In the genomic region with DNA sequence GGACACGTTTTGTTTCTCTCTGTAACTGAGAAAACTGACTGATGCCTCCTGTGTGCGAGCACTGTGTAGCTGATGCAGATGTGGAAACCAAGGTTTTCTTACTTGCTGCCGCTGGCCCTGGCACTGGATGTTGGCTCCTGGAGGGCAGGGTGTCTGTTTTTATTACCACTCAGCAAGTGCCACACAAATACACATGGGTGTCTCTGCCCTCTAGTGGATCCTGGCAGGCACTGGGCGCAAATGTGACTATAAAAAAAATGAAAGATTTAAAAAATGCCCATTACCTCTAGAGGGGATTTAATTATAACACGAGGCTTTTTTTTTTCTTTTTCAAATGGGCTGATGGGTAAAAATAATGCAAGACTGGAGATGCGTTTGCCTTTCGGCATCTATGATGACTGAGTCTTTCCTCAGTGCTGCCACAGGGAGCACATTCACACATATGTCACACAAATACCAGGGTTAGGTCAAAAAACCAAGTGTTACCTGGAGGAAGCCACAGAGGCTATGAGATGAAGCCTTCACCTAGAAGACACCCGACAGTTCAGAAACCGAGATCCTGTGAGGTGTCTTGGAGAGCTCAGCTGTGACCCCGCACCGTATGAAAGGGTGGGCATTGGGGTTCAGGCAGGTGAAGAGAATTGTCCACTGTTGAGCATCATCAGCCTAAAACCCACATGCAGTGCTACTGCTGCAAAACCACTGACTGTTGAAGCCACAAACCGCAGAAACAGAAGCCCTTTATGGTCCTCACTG, we compare ENCODE assay signal across 1 cellular context.
TF ChIP-seq lines count a peak whose summit lies in the region.

No MANE protein-coding gene starts in this region.

TF ChIP-seq in HepG2, 621 proteins besides CTCF, POLR2A, EP300 and RAD21:
- TF ChIP-seq STAG1 (CRISPR knock-in tag; IDR thresholded peaks at IDR 0.05) (peak; percentile 19), KDM5B (CRISPR knock-in tag; IDR thresholded peaks at IDR 0.05; ENCODE audit: borderline replicate concordance) (no peak), ZNF335 (CRISPR knock-in tag; IDR thresholded peaks at IDR 0.05) (no peak), ZNF556 (CRISPR knock-in tag; IDR thresholded peaks at IDR 0.05; ENCODE audit: borderline replicate concordance) (no peak), FOSL1 (CRISPR knock-in tag; IDR thresholded peaks at IDR 0.05; ENCODE audit: borderline replicate concordance) (no peak)
TF ChIP-seq in HepG2: peak in this region for 1.
